In the genomic region with DNA sequence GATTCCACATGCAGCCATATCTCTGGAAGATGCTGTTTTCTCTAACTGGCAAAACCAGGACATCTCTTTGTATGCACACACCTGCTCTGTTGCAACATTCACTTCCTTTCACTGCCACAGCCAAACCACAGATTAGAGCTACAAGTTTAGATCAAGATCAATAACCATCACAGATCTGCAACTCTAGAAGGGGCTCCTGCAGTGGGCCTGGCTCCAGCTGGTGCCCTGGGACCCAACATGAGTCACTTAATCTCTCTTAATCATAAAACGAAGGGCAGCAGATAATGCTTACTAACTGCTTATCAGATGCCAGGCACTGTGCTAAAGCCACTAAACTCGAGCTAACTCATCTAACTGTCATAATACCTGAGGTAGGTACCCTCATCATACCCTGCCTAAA, we compare ENCODE assay signal across 16 cellular contexts. TPM values are rescaled to one million over a fixed set of nuclear protein-coding genes. Genes with fewer than 3 reads are reported as not detected.
DNase-seq lines count a peak whose midpoint lies in the region; ATAC-seq, FAIRE-seq and TF ChIP-seq lines count a peak whose summit lies in the region.
"Had no signal": no experiment of that assay in that cellular context is flagged by ENCODE, and none has a peak within 500 bp of the region (broad histone marks: within the 10 kb centered on the region; RNA-seq: fewer than 3 reads in every experiment).

No MANE protein-coding gene starts in this region.

- FAIRE-seq in GM19239 (lab: Jason Lieb, UNC) (peak; percentile 66), HepG2 (lab: Jason Lieb, UNC) (no peak)

- in situ Hi-C loops in HepG2 (cut with HindIII; ENCODE audit: extremely low pct_ligation_motif_present, low pct_unique_long_range_greater_than_20kb) = no loop called here

- H3K4me3 Mint-ChIP-seq in stimulated activated naive B cell treated with anti-CD40 and anti-IgM and Interleukin-4, amounts not matched to agents 10 μg/mL and 1 μg/mL and 100 μg/mL, for 72 hours = no peak overlapping the region

- 19% methylated on average over 2 of the region's 2 CpGs for WGBS in SK-N-SH (ENCODE audit: low lambda C conversion rate)
- WGBS in HepG2 (ENCODE audit: low lambda C conversion rate) = 81% methylated on average over 2 of the region's 2 CpGs

- H3K9me3 ChIP-seq in SK-N-SH = no peaks in the 10 kb centered on the region
- H3K9me3 ChIP-seq in HepG2 (ENCODE audit: low read length) = no peaks in the 10 kb centered on the region
- H3K9me3 ChIP-seq: tibial nerve had no signal

- peak; percentile 42 for DNase-seq in NCI-H1092 treated with DMSO at 0.1 percent for 48 hours (lab: John Stamatoyannopoulos, UW)
- no peak for DNase-seq in NCI-H1092 (lab: John Stamatoyannopoulos, UW)
- DNase-seq in GM19239 (ENCODE audit: insufficient read length, low spot score) = no peak
- no peak for DNase-seq in SK-N-SH
- no peak for DNase-seq in HepG2 (ENCODE audit: low spot score)
- no peak for DNase-seq in UCSD-AML1 (lab: John Stamatoyannopoulos, UW; ENCODE audit: unreplicated experiment)
- no peak for DNase-seq in substantia nigra (lab: John Stamatoyannopoulos, UW)
- DNase-seq in stimulated activated naive B cell treated with anti-CD40 and anti-IgM and Interleukin-4, amounts not matched to agents 10 μg/mL and 1 μg/mL and 100 μg/mL, for 72 hours = no peak
- DNase-seq: 8988T; activated CD4-positive, CD25-positive, alpha-beta regulatory T cell treated with anti-CD3 and anti-CD28 coated beads, Interleukin-2, amount 50 U/mL, for 72 hours; activated gamma-delta T cell treated with Interleukin-2 at 50 U/mL for 16 hours; foreskin keratinocyte; KG1; OCI-M1 had no signal

- TF ChIP-seq CTCF in SK-N-SH (IDR thresholded peaks at IDR 0.05) (no peak), HepG2 (CRISPR knock-in tag; IDR thresholded peaks at IDR 0.05) (no peak)

- H3K36me3 Mint-ChIP-seq in stimulated activated naive B cell treated with anti-CD40 and anti-IgM and Interleukin-4, amounts not matched to agents 10 μg/mL and 1 μg/mL and 100 μg/mL, for 72 hours = no peaks in the 10 kb centered on the region

- H3K79me2 ChIP-seq in SK-N-SH (ENCODE audit: insufficient read depth) (no peaks in the 10 kb centered on the region), HepG2 (ENCODE audit: insufficient read depth, low read length) (peaks cover 13% of the 10 kb centered on the region)

- no peak for TF ChIP-seq RAD21 in SK-N-SH (IDR thresholded peaks at IDR 0.05; ENCODE audit: low read length)
- TF ChIP-seq RAD21 in HepG2 (CRISPR knock-in tag; IDR thresholded peaks at IDR 0.05) = no peak

- H3K9ac ChIP-seq in SK-N-SH = no peak overlapping the region
- no peak overlapping the region for H3K9ac ChIP-seq in HepG2 (ENCODE audit: insufficient read depth, low read depth, low read length)
- H3K9ac ChIP-seq: parathyroid adenoma had no signal

- H3K27me3 Mint-ChIP-seq in stimulated activated naive B cell treated with anti-CD40 and anti-IgM and Interleukin-4, amounts not matched to agents 10 μg/mL and 1 μg/mL and 100 μg/mL, for 72 hours = no peaks in the 10 kb centered on the region

- H4K20me1 ChIP-seq in SK-N-SH (ENCODE audit: insufficient read depth) (no peaks in the 10 kb centered on the region), HepG2 (ENCODE audit: insufficient read depth, low read length) (peaks cover 3% of the 10 kb centered on the region; the same call in 1 of the 2 replicates)

- ATAC-seq in HepG2 = peak; percentile 39; the same call in 2 of the 3 replicates
- no peak for ATAC-seq in stimulated activated naive B cell treated with anti-CD40 and anti-IgM and Interleukin-4, amounts not matched to agents 10 μg/mL and 1 μg/mL and 100 μg/mL, for 72 hours (replicated peaks)
- ATAC-seq: foreskin keratinocyte had no signal

- POLR2A ChIA-PET in SK-N-SH (lab: Yijun Ruan, JAX) = no interaction called here
- POLR2A ChIA-PET in HepG2 (lab: Yijun Ruan, JAX) = interaction anchor here (1.7 kb wide), 1 partner anchor 9 kb away, joined by 8 read pairs; no protein-coding TSS in a partner anchor

- no peak for TF ChIP-seq POLR2A in HepG2 (IDR thresholded peaks at IDR 0.05; ENCODE audit: insufficient read depth in 1 of 2, low read depth in 2 of 2, low read length in 2 of 2)

- no peaks in the 10 kb centered on the region for H3K9me2 ChIP-seq in SK-N-SH

- no peaks in the 10 kb centered on the region for H3K27me3 ChIP-seq in SK-N-SH (ENCODE audit: insufficient read depth)
- no peaks in the 10 kb centered on the region for H3K27me3 ChIP-seq in HepG2 (ENCODE audit: control insufficient read depth in 1 of 2, insufficient read depth in 2 of 2, low read length in 2 of 2)
- H3K27me3 ChIP-seq: foreskin keratinocyte, tibial nerve had no signal

- CTCF ChIA-PET in SK-N-SH (lab: Yijun Ruan, JAX) (interaction anchor here (1.1 to 2.0 kb wide), 2 partner anchors 19 to 286 kb away, joined by 3 to 9 read pairs; no protein-coding TSS in a partner anchor), HepG2 (lab: Yijun Ruan, JAX; ENCODE audit: low intra/inter-chr PET ratio, low total read pairs) (no interaction called here)

- intact Hi-C loops in HepG2 (cut with micrococcal nuclease; ENCODE audit: unreplicated experiment) = no loop called here

- H3F3A ChIP-seq in SK-N-SH (replicated peaks; ENCODE audit: insufficient read depth) = no peaks in the 10 kb centered on the region

- no peak overlapping the region for H3K4me3 ChIP-seq in SK-N-SH (ENCODE audit: low read depth in 2 of 2, low read length in 1 of 2)
- H3K4me3 ChIP-seq in HepG2 (replicated peaks in 1 of 3; ENCODE audit: insufficient read depth in 1 of 3, low read depth in 2 of 3, low read length in 3 of 3) = no peak overlapping the region
- H3K4me3 ChIP-seq: tibial nerve had no signal

- H3K36me3 ChIP-seq in SK-N-SH (replicated peaks in 1 of 2; ENCODE audit: control insufficient read depth in 1 of 2, insufficient read depth in 2 of 2, low read length in 1 of 2) (no peaks in the 10 kb centered on the region), HepG2 (replicated peaks in 1 of 2; ENCODE audit: control insufficient read depth in 1 of 2, insufficient read depth in 2 of 2, low read length in 2 of 2) (no peaks in the 10 kb centered on the region)

- H3K27ac Mint-ChIP-seq in stimulated activated naive B cell treated with anti-CD40 and anti-IgM and Interleukin-4, amounts not matched to agents 10 μg/mL and 1 μg/mL and 100 μg/mL, for 72 hours = no peak overlapping the region

- H3K4me1 ChIP-seq in SK-N-SH (ENCODE audit: control insufficient read depth in 1 of 2, insufficient read depth in 2 of 2, low read depth in 1 of 2, low read length in 1 of 2) (peaks cover 0 to 12% of the 10 kb centered on the region in 2 experiments; a peak in 2 of 4 replicates), HepG2 (ENCODE audit: insufficient read depth, low read length) (peaks cover 42% of the 10 kb centered on the region)

- TF ChIP-seq EP300 in SK-N-SH (IDR thresholded peaks at IDR 0.05; ENCODE audit: borderline replicate concordance in 1 of 2, low read depth in 1 of 2, low read length in 1 of 2) (peak in 1 of 2 experiments; percentile 38; a peak in 1 of 4 replicates), HepG2 (IDR thresholded peaks at IDR 0.05; ENCODE audit: low read depth in 2 of 2, low read length in 2 of 2) (no peak), HepG2 (CRISPR knock-in tag; IDR thresholded peaks at IDR 0.05; ENCODE audit: borderline replicate concordance) (no peak)

- no peaks in the 10 kb centered on the region for H3K9me3 Mint-ChIP-seq in stimulated activated naive B cell treated with anti-CD40 and anti-IgM and Interleukin-4, amounts not matched to agents 10 μg/mL and 1 μg/mL and 100 μg/mL, for 72 hours

- peaks cover 25 to 44% of the 10 kb centered on the region in 2 donors for H3K4me1 Mint-ChIP-seq in stimulated activated naive B cell treated with anti-CD40 and anti-IgM and Interleukin-4, amounts not matched to agents 10 μg/mL and 1 μg/mL and 100 μg/mL, for 72 hours

- H3K4me2 ChIP-seq in SK-N-SH (no peak overlapping the region), HepG2 (ENCODE audit: low read depth, low read length) (no peak overlapping the region)

- H3K27ac ChIP-seq in SK-N-SH (ENCODE audit: low read depth in 2 of 2, low read length in 1 of 2) = no peak overlapping the region
- no peak overlapping the region for H3K27ac ChIP-seq in HepG2 (ENCODE audit: extremely low read length, insufficient read depth, low read length)
- no peak overlapping the region for H3K27ac ChIP-seq in substantia nigra (ENCODE audit: low read depth, low read length, poor library complexity, severe bottlenecking)
- H3K27ac ChIP-seq: foreskin keratinocyte, parathyroid adenoma, tibial nerve had no signal

- H2AFZ ChIP-seq in SK-N-SH (ENCODE audit: low read depth) = no peak overlapping the region
- no peak overlapping the region for H2AFZ ChIP-seq in HepG2 (ENCODE audit: low read length)
- H2AFZ ChIP-seq: parathyroid adenoma had no signal

- no TSS peak for BruUV-seq in HepG2 (replicated peaks; lab: Mats Ljungman, UMichigan)

TF ChIP-seq in SK-N-SH, 30 proteins besides CTCF, POLR2A, EP300 and RAD21 (continues in another document):
- TF ChIP-seq TCF12 (IDR thresholded peaks at IDR 0.05) = peak; percentile 54

RNA-seq across cellular contexts. Expression of gene SMCO4, which starts 22.1 kb away (rescaled TPM):
- polyA plus RNA-seq in SK-N-SH (2012; rRNA removed) (9.0 and 9.2 TPM in 2 replicates), HepG2 (2011; rRNA removed) (10.6 and 11.7 TPM in 2 replicates)
- 6.3 and 10.0 TPM in 2 replicates for polyA plus RNA-seq in SK-N-SH (2012; cell fraction: cytosol; rRNA removed)
- 3.6 and 6.9 TPM in 2 replicates for polyA plus RNA-seq in SK-N-SH (2012; cell fraction: nucleus; rRNA removed)
- total RNA-seq in HepG2 (2016; rRNA removed; fragmentation: Illumina TruSeq; extraction: Trizol) = 26.8 and 28.5 TPM in 2 replicates
- 32.8 and 44.9 TPM in 2 replicates for total RNA-seq in HepG2 (2016; cell fraction: cytosol; rRNA removed; fragmentation: Illumina TruSeq; extraction: Trizol; ENCODE audit: low read depth)
- 24.0 and 27.8 TPM in 2 replicates for total RNA-seq in HepG2 (2016; cell fraction: insoluble cytoplasmic fraction; rRNA removed; fragmentation: Illumina TruSeq; extraction: Trizol)
- 39.9 and 58.1 TPM in 2 replicates for total RNA-seq in HepG2 (2016; cell fraction: membrane; rRNA removed; fragmentation: Illumina TruSeq; extraction: Trizol)
- total RNA-seq in HepG2 (2016; cell fraction: nucleus; rRNA removed; fragmentation: Illumina TruSeq; extraction: Trizol) = 9.4 and 14.7 TPM in 2 replicates
- 8.0 and 8.3 TPM in 2 replicates for polyA plus RNA-seq in HepG2 (2011; cell fraction: cytosol; rRNA removed)
- 7.7 and 10.0 TPM in 2 replicates for polyA plus RNA-seq in HepG2 (2011; cell fraction: nucleus; rRNA removed)
- polyA plus RNA-seq in HepG2 (2012) = 19.1 and 21.9 TPM in 2 replicates
- polyA plus RNA-seq in HepG2 (2016; cell fraction: cytosol; fragmentation: Illumina TruSeq; extraction: Trizol; ENCODE audit: low read depth) = 45.6 and 73.6 TPM in 2 replicates
- 34.5 and 47.2 TPM in 2 replicates for polyA plus RNA-seq in HepG2 (2016; cell fraction: insoluble cytoplasmic fraction; fragmentation: Illumina TruSeq; extraction: Trizol; ENCODE audit: low read depth)
- 48.5 and 75.7 TPM in 2 replicates for polyA plus RNA-seq in HepG2 (2016; cell fraction: membrane; fragmentation: Illumina TruSeq; extraction: Trizol; ENCODE audit: low read depth)
- polyA plus RNA-seq in HepG2 (2016; cell fraction: nucleus; fragmentation: Illumina TruSeq; extraction: Trizol; ENCODE audit: insufficient read depth, low read depth) = 26.9 and 36.1 TPM in 2 replicates
- 1.9 and 16.7 TPM in 2 replicates for polyA minus RNA-seq in HepG2 (2011; rRNA and poly(A)+ RNA removed; ENCODE audit: low replicate concordance)
- 3.5 TPM in 1 of 2 replicates, not detected in the other for polyA minus RNA-seq in HepG2 (2011; cell fraction: cytosol; rRNA and poly(A)+ RNA removed)
- polyA minus RNA-seq in HepG2 (2011; cell fraction: nucleus; rRNA and poly(A)+ RNA removed) = 2.2 and 6.6 TPM in 2 replicates
